ENCODE assay signal across 1 cellular context in the genomic region with DNA sequence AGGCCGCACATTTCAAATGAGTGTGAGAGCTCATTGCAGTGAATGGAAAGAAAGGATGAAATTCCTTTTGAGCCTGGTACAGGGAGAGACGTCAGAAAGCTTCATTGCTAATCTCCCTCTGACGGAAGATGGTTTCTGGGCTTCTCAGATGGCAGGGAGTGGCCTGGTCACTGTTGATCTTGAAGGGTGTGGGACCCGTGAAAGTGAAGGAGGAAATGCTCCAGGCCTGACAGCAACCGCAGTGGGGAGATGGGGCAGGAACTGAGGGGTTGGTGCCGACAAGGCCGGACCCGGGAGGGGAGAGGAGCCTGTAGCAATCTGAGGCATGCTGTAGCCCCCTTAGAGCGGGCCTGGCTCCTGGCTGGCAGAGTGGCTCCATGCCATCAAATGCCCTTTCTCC.
TF ChIP-seq lines count a peak whose summit lies in the region.

No MANE protein-coding gene starts in this region.

TF ChIP-seq in GM23338, 12 proteins besides CTCF, POLR2A, EP300 and RAD21 (continued from another document):
- TF ChIP-seq ZNF331 (CRISPR knock-in tag; IDR thresholded peaks at IDR 0.05; ENCODE audit: low read depth) (no peak), ZNF114 (CRISPR knock-in tag; IDR thresholded peaks at IDR 0.05) (no peak)
- TF ChIP-seq, protein P1, sequence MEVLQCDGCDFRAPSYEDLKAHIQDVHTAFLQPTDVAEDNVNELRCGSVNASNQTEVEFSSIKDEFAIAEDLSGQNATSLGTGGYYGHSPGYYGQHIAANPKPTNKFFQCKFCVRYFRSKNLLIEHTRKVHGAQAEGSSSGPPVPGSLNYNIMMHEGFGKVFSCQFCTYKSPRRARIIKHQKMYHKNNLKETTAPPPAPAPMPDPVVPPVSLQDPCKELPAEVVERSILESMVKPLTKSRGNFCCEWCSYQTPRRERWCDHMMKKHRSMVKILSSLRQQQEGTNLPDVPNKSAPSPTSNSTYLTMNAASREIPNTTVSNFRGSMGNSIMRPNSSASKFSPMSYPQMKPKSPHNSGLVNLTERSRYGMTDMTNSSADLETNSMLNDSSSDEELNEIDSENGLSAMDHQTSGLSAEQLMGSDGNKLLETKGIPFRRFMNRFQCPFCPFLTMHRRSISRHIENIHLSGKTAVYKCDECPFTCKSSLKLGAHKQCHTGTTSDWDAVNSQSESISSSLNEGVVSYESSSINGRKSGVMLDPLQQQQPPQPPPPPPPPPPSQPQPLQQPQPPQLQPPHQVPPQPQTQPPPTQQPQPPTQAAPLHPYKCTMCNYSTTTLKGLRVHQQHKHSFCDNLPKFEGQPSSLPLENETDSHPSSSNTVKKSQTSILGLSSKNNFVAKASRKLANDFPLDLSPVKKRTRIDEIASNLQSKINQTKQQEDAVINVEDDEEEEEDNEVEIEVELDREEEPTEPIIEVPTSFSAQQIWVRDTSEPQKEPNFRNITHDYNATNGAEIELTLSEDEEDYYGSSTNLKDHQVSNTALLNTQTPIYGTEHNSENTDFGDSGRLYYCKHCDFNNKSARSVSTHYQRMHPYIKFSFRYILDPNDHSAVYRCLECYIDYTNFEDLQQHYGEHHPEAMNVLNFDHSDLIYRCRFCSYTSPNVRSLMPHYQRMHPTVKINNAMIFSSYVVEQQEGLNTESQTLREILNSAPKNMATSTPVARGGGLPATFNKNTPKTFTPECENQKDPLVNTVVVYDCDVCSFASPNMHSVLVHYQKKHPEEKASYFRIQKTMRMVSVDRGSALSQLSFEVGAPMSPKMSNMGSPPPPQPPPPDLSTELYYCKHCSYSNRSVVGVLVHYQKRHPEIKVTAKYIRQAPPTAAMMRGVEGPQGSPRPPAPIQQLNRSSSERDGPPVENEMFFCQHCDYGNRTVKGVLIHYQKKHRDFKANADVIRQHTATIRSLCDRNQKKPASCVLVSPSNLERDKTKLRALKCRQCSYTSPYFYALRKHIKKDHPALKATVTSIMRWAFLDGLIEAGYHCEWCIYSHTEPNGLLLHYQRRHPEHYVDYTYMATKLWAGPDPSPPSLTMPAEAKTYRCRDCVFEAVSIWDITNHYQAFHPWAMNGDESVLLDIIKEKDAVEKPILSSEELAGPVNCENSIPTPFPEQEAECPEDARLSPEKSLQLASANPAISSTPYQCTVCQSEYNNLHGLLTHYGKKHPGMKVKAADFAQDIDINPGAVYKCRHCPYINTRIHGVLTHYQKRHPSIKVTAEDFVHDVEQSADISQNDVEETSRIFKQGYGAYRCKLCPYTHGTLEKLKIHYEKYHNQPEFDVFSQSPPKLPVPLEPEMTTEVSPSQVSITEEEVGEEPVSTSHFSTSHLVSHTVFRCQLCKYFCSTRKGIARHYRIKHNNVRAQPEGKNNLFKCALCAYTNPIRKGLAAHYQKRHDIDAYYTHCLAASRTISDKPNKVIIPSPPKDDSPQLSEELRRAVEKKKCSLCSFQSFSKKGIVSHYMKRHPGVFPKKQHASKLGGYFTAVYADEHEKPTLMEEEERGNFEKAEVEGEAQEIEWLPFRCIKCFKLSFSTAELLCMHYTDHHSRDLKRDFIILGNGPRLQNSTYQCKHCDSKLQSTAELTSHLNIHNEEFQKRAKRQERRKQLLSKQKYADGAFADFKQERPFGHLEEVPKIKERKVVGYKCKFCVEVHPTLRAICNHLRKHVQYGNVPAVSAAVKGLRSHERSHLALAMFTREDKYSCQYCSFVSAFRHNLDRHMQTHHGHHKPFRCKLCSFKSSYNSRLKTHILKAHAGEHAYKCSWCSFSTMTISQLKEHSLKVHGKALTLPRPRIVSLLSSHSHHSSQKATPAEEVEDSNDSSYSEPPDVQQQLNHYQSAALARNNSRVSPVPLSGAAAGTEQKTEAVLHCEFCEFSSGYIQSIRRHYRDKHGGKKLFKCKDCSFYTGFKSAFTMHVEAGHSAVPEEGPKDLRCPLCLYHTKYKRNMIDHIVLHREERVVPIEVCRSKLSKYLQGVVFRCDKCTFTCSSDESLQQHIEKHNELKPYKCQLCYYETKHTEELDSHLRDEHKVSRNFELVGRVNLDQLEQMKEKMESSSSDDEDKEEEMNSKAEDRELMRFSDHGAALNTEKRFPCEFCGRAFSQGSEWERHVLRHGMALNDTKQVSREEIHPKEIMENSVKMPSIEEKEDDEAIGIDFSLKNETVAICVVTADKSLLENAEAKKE (CRISPR knock-in tag; IDR thresholded peaks at IDR 0.05), result no peak
- TF ChIP-seq, protein P2, sequence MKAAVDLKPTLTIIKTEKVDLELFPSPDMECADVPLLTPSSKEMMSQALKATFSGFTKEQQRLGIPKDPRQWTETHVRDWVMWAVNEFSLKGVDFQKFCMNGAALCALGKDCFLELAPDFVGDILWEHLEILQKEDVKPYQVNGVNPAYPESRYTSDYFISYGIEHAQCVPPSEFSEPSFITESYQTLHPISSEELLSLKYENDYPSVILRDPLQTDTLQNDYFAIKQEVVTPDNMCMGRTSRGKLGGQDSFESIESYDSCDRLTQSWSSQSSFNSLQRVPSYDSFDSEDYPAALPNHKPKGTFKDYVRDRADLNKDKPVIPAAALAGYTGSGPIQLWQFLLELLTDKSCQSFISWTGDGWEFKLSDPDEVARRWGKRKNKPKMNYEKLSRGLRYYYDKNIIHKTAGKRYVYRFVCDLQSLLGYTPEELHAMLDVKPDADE (IDR thresholded peaks at IDR 0.05), result no peak
